ENCODE assay signal across 14 cellular contexts in genomic region chr18:24837065-24837464, GRCh38.
DNase-seq lines count a peak whose midpoint lies in the region; ATAC-seq and TF ChIP-seq lines count a peak whose summit lies in the region.
"Had no signal": no experiment of that assay in that cellular context is flagged by ENCODE, and none has a peak within 500 bp of the region (broad histone marks: within the 10 kb centered on the region; RNA-seq: fewer than 3 reads in every experiment).

No MANE protein-coding gene starts in this region.

- DNase-seq in AG09309 (ENCODE audit: low read depth) (peak; percentile 45), HFFc6 (peak; percentile 43), astrocyte of the hippocampus (ENCODE audit: low read depth, low spot score) (peak; percentile 55), left lung (no peak), GM10266 (ENCODE audit: extremely low spot score) (no peak), NCI-H187 treated with DMSO at 0.1 percent for 48 hours (lab: John Stamatoyannopoulos, UW) (no peak)
- no peak for DNase-seq in stimulated activated naive CD8-positive, alpha-beta T cell treated with anti-CD3 and anti-CD28 coated beads, Interleukin-15, Interleukin-2, amounts not matched to agents 100 U/mL and 50 U/mL, for 24 hours
- DNase-seq: activated B cell treated with CpG ODN at 0.5 μM for 24 hours; activated CD8-positive, alpha-beta memory T cell treated with anti-CD3 and anti-CD28 coated beads, Interleukin-2, amount 50 U/mL, for 4 hours; H7; NCI-H345; ovary had no signal

- H3K4me3 Mint-ChIP-seq in HFFc6: no peak overlapping the region
- H3K4me3 Mint-ChIP-seq: activated B cell treated with CpG ODN at 0.5 μM for 24 hours had no signal

- H3K4me3 ChIP-seq in AG09309 (ENCODE audit: control insufficient read depth, low read depth, low read length) (no peak overlapping the region), left lung (no peak overlapping the region)
- H3K4me3 ChIP-seq: ovary, tibial nerve had no signal

- no peaks in the 10 kb centered on the region for H3K9me3 ChIP-seq in left lung
- H3K9me3 ChIP-seq: ovary, tibial nerve had no signal

- TF ChIP-seq CTCF in AG09309 (IDR thresholded peaks at IDR 0.05; ENCODE audit: control insufficient read depth, insufficient read depth, low read depth, low read length, missing control alignments) (no peak), HFFc6 (IDR thresholded peaks at IDR 0.05) (no peak), left lung (IDR thresholded peaks at IDR 0.05) (no peak), GM10266 (IDR thresholded peaks at IDR 0.05; ENCODE audit: control insufficient read depth, insufficient read depth, low read depth, missing control alignments) (no peak)

- H3K4me1 Mint-ChIP-seq in HFFc6 (ENCODE audit: low read depth): no peaks in the 10 kb centered on the region
- H3K4me1 Mint-ChIP-seq: activated B cell treated with CpG ODN at 0.5 μM for 24 hours had no signal

- H3K4me1 ChIP-seq in left lung: no peaks in the 10 kb centered on the region
- H3K4me1 ChIP-seq: tibial nerve had no signal

- H3K36me3 ChIP-seq in left lung: no peaks in the 10 kb centered on the region
- H3K36me3 ChIP-seq: ovary, tibial nerve had no signal

- intact Hi-C loops in left lung (cut with DNase I): no loop called here

- no peak overlapping the region for H3K27ac ChIP-seq in left lung
- H3K27ac ChIP-seq: ovary, tibial nerve had no signal

- H3K27me3 Mint-ChIP-seq in HFFc6 (ENCODE audit: insufficient read depth): no peaks in the 10 kb centered on the region; the same call in 1 of the 2 replicates

- peak; percentile 39 for ATAC-seq in left lung
- no peak for ATAC-seq in stimulated activated naive CD8-positive, alpha-beta T cell treated with anti-CD3 and anti-CD28 coated beads, Interleukin-15, Interleukin-2, amounts not matched to agents 100 U/mL and 50 U/mL, for 24 hours
- ATAC-seq in GM18861 (IDR thresholded peaks at IDR 0.05; ENCODE audit: unreplicated experiment): no peak

- peaks cover 13% of the 10 kb centered on the region for H3K9me3 Mint-ChIP-seq in HFFc6
- H3K9me3 Mint-ChIP-seq: activated B cell treated with CpG ODN at 0.5 μM for 24 hours had no signal

- H3K27ac Mint-ChIP-seq in HFFc6: no peak overlapping the region
- H3K27ac Mint-ChIP-seq: activated B cell treated with CpG ODN at 0.5 μM for 24 hours had no signal

- peaks cover 0 to 4% of the 10 kb centered on the region in 2 donors for H3K27me3 ChIP-seq in left lung
- H3K27me3 ChIP-seq: ovary, tibial nerve had no signal

- no peaks in the 10 kb centered on the region for H3K36me3 Mint-ChIP-seq in HFFc6 (ENCODE audit: low read depth)

Comparison
In these comparisons a context has a peak if more than half of its experiments do, and no peak if none do; other contexts are left out.
1. DNase-seq: peak in AG09309 (single experiment), HFFc6 (single experiment) and astrocyte of the hippocampus (single experiment); none in left lung (0 of 2), GM10266 (single experiment), NCI-H187 treated with DMSO at 0.1 percent for 48 hours (single experiment) and stimulated activated naive CD8-positive, alpha-beta T cell treated with anti-CD3 and anti-CD28 coated beads, Interleukin-15, Interleukin-2, amounts not matched to agents 100 U/mL and 50 U/mL, for 24 hours (single experiment).